8 cellular contexts compared by ENCODE assay signal in genomic region chr14:49687942-49688700, GRCh38. TPM values are rescaled to one million over a fixed set of nuclear protein-coding genes. Genes with fewer than 3 reads are reported as not detected.
A peak's percentile ranks its signal among the peaks of the same experiment; 100 is the strongest.
DNase-seq lines count a peak whose midpoint lies in the region; ATAC-seq, FAIRE-seq and TF ChIP-seq lines count a peak whose summit lies in the region.

POLE2 (minus strand) TSS chr14:49688214; CDS start chr14:49688203, 11 bp downstream.

- CTCF ChIA-PET in A549 (lab: Yijun Ruan, JAX) (interaction anchor here (0.9 to 2.8 kb wide), 5 partner anchors 11 to 80 kb away, joined by 3 to 15 read pairs (median 5); partner anchors contain the start of gene KLHDC2), activated B cell treated with CpG ODN at 0.5 μM for 24 hours (lab: Charles Lee) (interaction anchor here (0.9 to 1.5 kb wide), 3 partner anchors 54 to 102 kb away, joined by 4 to 5 read pairs (median 4); partner anchors contain the start of genes KLHDC2 and RPS29)

- intact Hi-C loops in activated B cell treated with CpG ODN at 0.5 μM for 24 hours (cut with micrococcal nuclease), result loop anchor here (1.0 kb wide), 3 partner anchors 54 to 79 kb away; partner anchors contain the start of genes MGAT2 and RPL36AL

- DNase-seq in A549 (ENCODE audit: low read depth in 1 of 2, low spot score in 1 of 2) (peak; percentile 55 to 84), NCI-H2196 (lab: John Stamatoyannopoulos, UW; ENCODE audit: unreplicated experiment) (peak; percentile 71), activated B cell treated with CpG ODN at 0.5 μM for 24 hours (peak; percentile 77), caudate nucleus (lab: John Stamatoyannopoulos, UW) (peak in 56 of 61 donors; percentile 0 to 70 (median 39)), islet precursor cell (peak; percentile 88)
- peak; percentile 80 for DNase-seq in stimulated activated CD4-positive, alpha-beta T cell treated with anti-CD3 and anti-CD28 coated beads, Interleukin-12 subunit alpha, Interleukin-12 subunit beta, amount 100 ng/mL, for 4 hours

- peak within 1 kb of the TSS; percentile 77 for H3K4me3 ChIP-seq in A549

- H3K36me3 Mint-ChIP-seq in activated B cell treated with CpG ODN at 0.5 μM for 24 hours (ENCODE audit: low read depth), result peaks cover 7% of the 10 kb centered on the region

- no peaks in the 10 kb centered on the region for H3K9me3 Mint-ChIP-seq in activated B cell treated with CpG ODN at 0.5 μM for 24 hours

- H3K4me1 ChIP-seq in A549, result peaks cover 20% of the 10 kb centered on the region; the same call in 1 of the 3 replicates

- TF ChIP-seq RAD21 in A549 (conservative IDR thresholded peaks at IDR 0.05 in 1 of 2, IDR thresholded peaks at IDR 0.05 in 1 of 2), result no peak

- POLR2A ChIA-PET in A549 (lab: Yijun Ruan, JAX), result interaction anchor here (0.8 to 1.5 kb wide), 5 partner anchors 54 to 102 kb away, joined by 5 to 26 read pairs (median 8); partner anchors contain the start of genes DNAAF2, KLHDC2, MGAT2 and RPL36AL
- POLR2A ChIA-PET in activated B cell treated with CpG ODN at 0.5 μM for 24 hours (lab: Charles Lee), result interaction anchor here (0.8 to 3.1 kb wide), 9 partner anchors 53 to 624 kb away, joined by 3 to 38 read pairs (median 4); partner anchors contain the start of genes DMAC2L, DNAAF2, KLHDC2 and L2HGDH

- FAIRE-seq in A549 (lab: Jason Lieb, UNC), result no peak

- no peak for TF ChIP-seq CTCF in A549 (IDR thresholded peaks at IDR 0.05)
- TF ChIP-seq CTCF in activated B cell treated with CpG ODN at 0.5 μM for 24 hours (IDR thresholded peaks at IDR 0.05), result no peak

- H3K27me3 Mint-ChIP-seq in activated B cell treated with CpG ODN at 0.5 μM for 24 hours, result no peaks in the 10 kb centered on the region

- peak within 1 kb of the TSS; percentile 91 for H3K27ac Mint-ChIP-seq in activated B cell treated with CpG ODN at 0.5 μM for 24 hours

- peaks cover 14% of the 10 kb centered on the region for H3K4me1 Mint-ChIP-seq in activated B cell treated with CpG ODN at 0.5 μM for 24 hours

- peak; percentile 84 to 93 for ATAC-seq in A549
- ATAC-seq in GM18520 (IDR thresholded peaks at IDR 0.05; ENCODE audit: unreplicated experiment), result peak; percentile 80
- peak; percentile 64 for ATAC-seq in HG03060 (IDR thresholded peaks at IDR 0.05; ENCODE audit: low read depth, unreplicated experiment)
- ATAC-seq in activated B cell treated with CpG ODN at 0.5 μM for 24 hours (ENCODE audit: low read depth), result peak; percentile 82

- H3K4me2 ChIP-seq in A549, result peak within 1 kb of the TSS; percentile 83

- peak within 1 kb of the TSS; percentile 88 to 90 for H3K27ac ChIP-seq in A549
- H3K27ac ChIP-seq in caudate nucleus (ENCODE audit: low read depth, low read length), result peak within 1 kb of the TSS; percentile 55

- no peak for TF ChIP-seq EP300 in A549 (IDR thresholded peaks at IDR 0.05)

- peak; percentile 79 for TF ChIP-seq POLR2A in A549 (IDR thresholded peaks at IDR 0.05; ENCODE audit: low read length)

- peak within 1 kb of the TSS; percentile 87 for H3K4me3 Mint-ChIP-seq in activated B cell treated with CpG ODN at 0.5 μM for 24 hours

- WGBS in A549 (ENCODE audit: missing lambda C conversion rate), result 32% methylated on average over 37 of the region's 67 CpGs

- H3K9me3 ChIP-seq in A549, result no peaks in the 10 kb centered on the region

TF ChIP-seq in A549, 52 proteins besides CTCF, POLR2A, EP300 and RAD21:
- TF ChIP-seq MAX (IDR thresholded peaks at IDR 0.05) (peak; percentile 97), HOXB5 (CRISPR knock-in tag; IDR thresholded peaks at IDR 0.05) (peak; percentile 53; the same call in 1 of the 2 replicates), JUN (IDR thresholded peaks at IDR 0.05) (peak in 1 of 2 experiments; percentile 77; a peak in 2 of 5 replicates), TFCP2L1 (CRISPR knock-in tag; IDR thresholded peaks at IDR 0.05) (no peak), KDM1A (IDR thresholded peaks at IDR 0.05; ENCODE audit: low read depth) (0 out of 2 replicates have a peak, but pooled peaks have one; percentile 66), ZNF302 (CRISPR knock-in tag; IDR thresholded peaks at IDR 0.05) (peak; percentile 25; the same call in 1 of the 2 replicates), JUNB (IDR thresholded peaks at IDR 0.05) (no peak), BCL3 (IDR thresholded peaks at IDR 0.05) (0 out of 3 replicates have a peak, but pooled peaks have one; percentile 37), HEYL (CRISPR knock-in tag; IDR thresholded peaks at IDR 0.05) (no peak), KDM5A (IDR thresholded peaks at IDR 0.05) (peak; percentile 51; the same call in 1 of the 2 replicates), TP53 (CRISPR knock-in tag; IDR thresholded peaks at IDR 0.05) (0 out of 2 replicates have a peak, but pooled peaks have one; percentile 48), E2F6 (IDR thresholded peaks at IDR 0.05; ENCODE audit: borderline replicate concordance, low read depth) (peak; percentile 95), PHF8 (IDR thresholded peaks at IDR 0.05; ENCODE audit: borderline replicate concordance, low read depth) (peak; percentile 72; the same call in 1 of the 2 replicates)

RNA-seq across cellular contexts. Expression of gene POLE2, which starts in this region (rescaled TPM):
- polyA plus RNA-seq in A549 (2011; rRNA removed) (28.1 and 30.4 TPM in 2 replicates), A549 (2017; fragmentation: RNase III; extraction: RNeasy Plus Mini Kit Qiagen cat#74134 plus additional on column Dnase treatment) (18.0 to 23.3 TPM (median 20.2 TPM) in 3 replicates)
- 20.6 and 20.7 TPM in 2 replicates for polyA plus RNA-seq in A549 (2012; cell fraction: cytosol; rRNA removed)
- polyA plus RNA-seq in A549 (2012; cell fraction: nucleus; rRNA removed), result 12.8 and 19.6 TPM in 2 replicates
- 5.5 and 6.9 TPM in 2 replicates for polyA minus RNA-seq in A549 (2011; rRNA and poly(A)+ RNA removed)
- 2.9 and 5.3 TPM in 2 replicates for total RNA-seq in activated B cell treated with CpG ODN at 0.5 μM for 24 hours

Comparison
In these comparisons a context has a peak if more than half of its experiments do, and no peak if none do; other contexts are left out.
1. Peak in every context shown above with its lines: DNase-seq, ATAC-seq, H3K4me3 ChIP-seq and H3K27ac ChIP-seq.